Comparison of ENCODE assay signal across 8 cellular contexts in the genomic region with DNA sequence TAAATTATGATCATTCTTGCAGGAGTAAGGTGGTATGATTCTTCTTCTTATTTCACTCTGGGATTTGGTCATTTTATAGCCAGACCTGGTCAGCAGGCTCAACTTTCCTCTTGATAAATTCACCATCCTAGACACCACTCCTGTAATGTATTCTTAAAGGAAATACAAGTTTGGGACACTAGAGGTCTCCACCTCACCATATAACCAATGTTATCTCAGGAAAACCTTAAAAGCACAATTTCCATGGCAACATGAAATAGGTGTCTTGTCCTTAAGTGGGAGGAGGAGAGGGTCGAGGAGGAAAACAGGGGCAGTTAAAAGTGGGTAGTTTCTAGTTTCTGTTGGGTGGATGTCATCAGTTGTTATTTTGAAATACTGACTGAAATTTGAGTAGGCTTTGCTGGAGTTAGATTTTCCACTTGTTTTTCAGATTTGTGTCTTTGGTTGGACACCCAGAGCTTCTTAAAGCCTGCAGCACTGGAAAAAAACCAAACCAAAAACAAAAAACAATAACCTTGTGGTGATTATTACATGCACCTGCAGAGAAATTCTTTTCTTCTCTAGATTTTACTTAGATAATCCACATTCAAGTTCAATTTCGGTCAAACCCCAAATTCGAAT.
DNase-seq lines count a peak whose midpoint lies in the region; ATAC-seq and TF ChIP-seq lines count a peak whose summit lies in the region.

No MANE protein-coding gene starts in this region.

- H3K9me2 ChIP-seq in DOHH2 (replicated peaks; ENCODE audit: control insufficient read depth, low read length): no peaks in the 10 kb centered on the region

- intact Hi-C loops in esophagus squamous epithelium (cut with DNase I): no loop called here

- H3K9me3 Mint-ChIP-seq in naive thymus-derived CD8-positive, alpha-beta T cell: no peaks in the 10 kb centered on the region

- H3K27me3 ChIP-seq in DOHH2 (ENCODE audit: control insufficient read depth, low read length) (peaks cover 25% of the 10 kb centered on the region), esophagus squamous epithelium (peaks cover 0 to 3% (median 0%) of the 10 kb centered on the region in 4 donors)

- no peaks in the 10 kb centered on the region for H3K79me2 ChIP-seq in DOHH2 (ENCODE audit: control insufficient read depth, low read length)

- no peaks in the 10 kb centered on the region for H3K36me3 ChIP-seq in DOHH2 (ENCODE audit: control insufficient read depth, low read length)
- no peaks in the 10 kb centered on the region for H3K36me3 ChIP-seq in esophagus squamous epithelium

- no peaks in the 10 kb centered on the region for H3F3A ChIP-seq in DOHH2 (ENCODE audit: control insufficient read depth, insufficient read depth)

- H3K4me1 ChIP-seq in DOHH2 (ENCODE audit: control insufficient read depth, low read length) (no peaks in the 10 kb centered on the region), esophagus squamous epithelium (no peaks in the 10 kb centered on the region)

- H3K9me3 ChIP-seq in DOHH2 (ENCODE audit: control insufficient read depth, insufficient read depth, low read length): no peaks in the 10 kb centered on the region
- no peaks in the 10 kb centered on the region for H3K9me3 ChIP-seq in esophagus squamous epithelium

- POLR2A ChIA-PET in naive thymus-derived CD8-positive, alpha-beta T cell (lab: Charles Lee): interaction anchor here (0.6 kb wide), 1 partner anchor 232 kb away, joined by 3 read pairs; no protein-coding TSS in a partner anchor

- peak; percentile 75 for TF ChIP-seq CTCF in DOHH2 (IDR thresholded peaks at IDR 0.05; ENCODE audit: low read depth, low read length, poor library complexity, severe bottlenecking)
- TF ChIP-seq CTCF in esophagus squamous epithelium (IDR thresholded peaks at IDR 0.05): peak; percentile 23 to 77 (median 56)

- TF ChIP-seq POLR2A in esophagus squamous epithelium (IDR thresholded peaks at IDR 0.05): no peak

- H3K4me3 Mint-ChIP-seq in naive thymus-derived CD8-positive, alpha-beta T cell: no peak overlapping the region

- H3K27ac Mint-ChIP-seq in naive thymus-derived CD8-positive, alpha-beta T cell: no peak overlapping the region

- H3K27me3 Mint-ChIP-seq in naive thymus-derived CD8-positive, alpha-beta T cell: no peaks in the 10 kb centered on the region

- ATAC-seq in HG02623 (IDR thresholded peaks at IDR 0.05; ENCODE audit: unreplicated experiment) (peak; percentile 50), GM18873 (IDR thresholded peaks at IDR 0.05; ENCODE audit: low FRiP score, unreplicated experiment) (no peak), HG03571 (IDR thresholded peaks at IDR 0.05; ENCODE audit: unreplicated experiment) (no peak)
- ATAC-seq in naive thymus-derived CD8-positive, alpha-beta T cell: peak; percentile 68 to 69

- H3K27ac ChIP-seq in DOHH2 (ENCODE audit: low read depth, low read length) (no peak overlapping the region), esophagus squamous epithelium (no peak overlapping the region)

- DNase-seq in SK-N-DZ (ENCODE audit: low spot score): peak; percentile 63
- no peak for DNase-seq in esophagus squamous epithelium (lab: John Stamatoyannopoulos, UW)
- peak in 4 of 10 donors; percentile 14 to 61 (median 58) for DNase-seq in naive thymus-derived CD8-positive, alpha-beta T cell
- no peak for DNase-seq in activated naive CD4-positive, alpha-beta T cell treated with anti-CD3 and anti-CD28 coated beads, Interleukin-2, amount 50 U/mL, for 16 hours

- H3K4me1 Mint-ChIP-seq in naive thymus-derived CD8-positive, alpha-beta T cell: peaks cover 0 to 2% (median 0%) of the 10 kb centered on the region in 4 donors

- H3K36me3 Mint-ChIP-seq in naive thymus-derived CD8-positive, alpha-beta T cell: peaks cover 0 to 4% (median 0%) of the 10 kb centered on the region in 3 donors

- H3K4me2 ChIP-seq in DOHH2 (ENCODE audit: low read length): no peak overlapping the region

- 56 to 58% methylated on average over 3 of the region's 3 CpGs for WGBS in esophagus squamous epithelium, 2 donors

- H3K4me3 ChIP-seq in DOHH2 (ENCODE audit: low read length): no peak overlapping the region
- no peak overlapping the region for H3K4me3 ChIP-seq in esophagus squamous epithelium

- no peaks in the 10 kb centered on the region for H4K20me1 ChIP-seq in DOHH2 (ENCODE audit: control insufficient read depth, insufficient read depth, low read depth, low read length)

Comparison
In these comparisons a context has a peak if more than half of its experiments do, and no peak if none do; other contexts are left out.
1. ATAC-seq: peak in HG02623 (single experiment) and naive thymus-derived CD8-positive, alpha-beta T cell (2 of 2); none in GM18873 (single experiment) and HG03571 (single experiment).